ENCODE assay signal across 31 cellular contexts in the genomic region with DNA sequence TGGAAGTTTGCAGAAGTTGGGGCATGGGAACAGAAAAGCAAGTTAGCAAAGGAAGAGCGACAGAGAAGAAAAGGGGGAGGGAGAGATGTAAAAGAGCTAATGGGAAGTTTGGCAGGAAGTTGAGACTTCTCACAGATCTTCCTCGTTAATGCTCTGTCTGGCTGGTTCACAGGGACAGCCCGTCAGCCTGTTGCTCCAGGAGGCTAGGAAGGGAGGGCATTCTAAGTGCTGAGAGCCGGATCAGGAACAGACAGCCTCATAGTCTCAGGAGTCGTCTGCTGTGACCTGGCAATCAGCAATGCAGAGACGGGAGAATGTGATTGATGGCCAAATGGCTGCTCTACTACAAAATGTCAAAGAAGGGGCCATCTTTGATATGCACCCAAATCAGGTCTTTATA.
"Had no signal": no experiment of that assay in that cellular context is flagged by ENCODE, and none has a peak within 500 bp of the region (broad histone marks: within the 10 kb centered on the region; RNA-seq: fewer than 3 reads in every experiment).

No MANE protein-coding gene starts in this region.

- H3K4me3 Mint-ChIP-seq: activated CD4-positive, alpha-beta memory T cell treated with anti-CD3 and anti-CD28 coated beads for 36 hours; activated CD4-positive, alpha-beta T cell treated with anti-CD3 and anti-CD28 coated beads for 36 hours; activated CD4-positive, alpha-beta T cell treated with anti-CD3 and anti-CD28 coated beads, Interleukin-2, amount 10 ng/mL, durations not matched to agents 24 days and 14 days; activated CD8-positive, alpha-beta memory T cell treated with anti-CD3 and anti-CD28 coated beads, Interleukin-2, amount 10 ng/mL, durations not matched to agents 7 days and 5 days; activated CD8-positive, alpha-beta T cell treated with anti-CD3 and anti-CD28 coated beads, Interleukin-2, amount 10 ng/mL, durations not matched to agents 7 days and 5 days; activated naive CD4-positive, alpha-beta T cell treated with anti-CD3 and anti-CD28 coated beads for 36 hours; activated naive CD4-positive, alpha-beta T cell treated with anti-CD3 and anti-CD28 coated beads, Interleukin-2, amount 50 U/mL, for 24 hours; activated naive CD8-positive, alpha-beta T cell treated with anti-CD3 and anti-CD28 coated beads for 36 hours; activated naive CD8-positive, alpha-beta T cell treated with anti-CD3 and anti-CD28 coated beads, Interleukin-2, amount 50 U/mL, for 24 hours; activated T-helper 1 cell treated with anti-CD3 and anti-CD28 coated beads, Interleukin-12 subunit alpha, Interleukin-12 subunit beta, Interleukin-2, Interleukin-4 antibody, amounts not matched to agents 30 ng/mL and 10 ng/mL and 1 ng/mL, durations not matched to agents 14 hours and 24 hours and 36 hours had no signal

- H3K4me1 Mint-ChIP-seq: activated CD4-positive, alpha-beta T cell treated with anti-CD3 and anti-CD28 coated beads for 36 hours; activated naive CD8-positive, alpha-beta T cell treated with anti-CD3 and anti-CD28 coated beads, Interleukin-2, amount 50 U/mL, for 24 hours had no signal

- H3K4me3 ChIP-seq: adrenal gland, body of pancreas, colonic mucosa, esophagus squamous epithelium, gastroesophageal sphincter had no signal

- H3K4me1 ChIP-seq: adrenal gland, colonic mucosa had no signal

- H3K36me3 ChIP-seq: adrenal gland, colonic mucosa, esophagus squamous epithelium, gastroesophageal sphincter had no signal

- H3K9me3 ChIP-seq: adrenal gland, body of pancreas, colonic mucosa, esophagus squamous epithelium, gastroesophageal sphincter had no signal

- H3K27ac ChIP-seq: adrenal gland, body of pancreas, colonic mucosa, epithelial cell of prostate, esophagus squamous epithelium, gastroesophageal sphincter had no signal

- H3K9me3 Mint-ChIP-seq: activated CD4-positive, alpha-beta memory T cell treated with anti-CD3 and anti-CD28 coated beads for 36 hours; activated CD4-positive, alpha-beta T cell treated with anti-CD3 and anti-CD28 coated beads, Interleukin-2, amount 10 ng/mL, durations not matched to agents 24 days and 14 days; activated naive CD4-positive, alpha-beta T cell treated with anti-CD3 and anti-CD28 coated beads for 36 hours; activated naive CD4-positive, alpha-beta T cell treated with anti-CD3 and anti-CD28 coated beads, Interleukin-2, amount 50 U/mL, for 24 hours; activated naive CD8-positive, alpha-beta T cell treated with anti-CD3 and anti-CD28 coated beads for 36 hours; activated naive CD8-positive, alpha-beta T cell treated with anti-CD3 and anti-CD28 coated beads, Interleukin-2, amount 50 U/mL, for 24 hours; activated T-helper 1 cell treated with anti-CD3 and anti-CD28 coated beads, Interleukin-12 subunit alpha, Interleukin-12 subunit beta, Interleukin-2, Interleukin-4 antibody, amounts not matched to agents 30 ng/mL and 10 ng/mL and 1 ng/mL, durations not matched to agents 14 hours and 24 hours and 36 hours; activated T-helper 2 cell treated with anti-CD3 and anti-CD28 coated beads, Interferon-gamma antibody, Interleukin-2, Interleukin-4, amounts not matched to agents 10 μg/mL and 5 μg/mL and 100 μg/mL, durations not matched to agents 14 hours and 24 hours and 36 hours had no signal

- FAIRE-seq: endometrium, endothelial cell of umbilical vein had no signal

- DNase-seq: activated CD4-positive, alpha-beta memory T cell treated with anti-CD3 and anti-CD28 coated beads for 36 hours; activated CD4-positive, alpha-beta T cell treated with anti-CD3 and anti-CD28 coated beads for 36 hours; activated CD4-positive, alpha-beta T cell treated with anti-CD3 and anti-CD28 coated beads, Interleukin-2, amount 10 ng/mL, durations not matched to agents 24 days and 14 days; activated CD4-positive, CD25-positive, alpha-beta regulatory T cell; activated CD4-positive, CD25-positive, alpha-beta regulatory T cell treated with anti-CD3 and anti-CD28 coated beads, Interleukin-2, amount 50 U/mL, for 72 hours; activated CD8-positive, alpha-beta memory T cell treated with anti-CD3 and anti-CD28 coated beads, Interleukin-2, amount 10 ng/mL, durations not matched to agents 7 days and 5 days; activated CD8-positive, alpha-beta memory T cell treated with anti-CD3 and anti-CD28 coated beads, Interleukin-2, amount 50 U/mL, for 4 hours; activated CD8-positive, alpha-beta T cell treated with anti-CD3 and anti-CD28 coated beads, Interleukin-2, amount 10 ng/mL, durations not matched to agents 7 days and 5 days; activated effector memory CD4-positive, alpha-beta T cell treated with anti-CD3 and anti-CD28 coated beads, Interleukin-2, amount 50 U/mL, for 16 hours; activated naive CD4-positive, alpha-beta T cell treated with anti-CD3 and anti-CD28 coated beads for 36 hours; activated naive CD8-positive, alpha-beta T cell treated with anti-CD3 and anti-CD28 coated beads for 36 hours; activated naive CD8-positive, alpha-beta T cell treated with anti-CD3 and anti-CD28 coated beads, Interleukin-2, amount 50 U/mL, for 24 hours; activated T-cell treated with anti-CD3 and anti-CD28 coated beads, Interleukin-2, amount 50 U/mL, for 1 hour; activated T-cell treated with anti-CD3 and anti-CD28 coated beads, Interleukin-2, amount 50 U/mL, for 48 hours; adrenal gland; amygdala; aorta; body of pancreas; caudate nucleus; colonic mucosa; effector CD8-positive, alpha-beta T cell; esophagus squamous epithelium; foreskin melanocyte; T-helper 2 cell had no signal

- H3K36me3 Mint-ChIP-seq: activated CD4-positive, alpha-beta memory T cell treated with anti-CD3 and anti-CD28 coated beads for 36 hours; activated CD8-positive, alpha-beta memory T cell treated with anti-CD3 and anti-CD28 coated beads, Interleukin-2, amount 10 ng/mL, durations not matched to agents 7 days and 5 days; activated naive CD4-positive, alpha-beta T cell treated with anti-CD3 and anti-CD28 coated beads, Interleukin-2, amount 50 U/mL, for 24 hours; activated naive CD8-positive, alpha-beta T cell treated with anti-CD3 and anti-CD28 coated beads for 36 hours had no signal

- ATAC-seq: activated CD4-positive, alpha-beta T cell treated with anti-CD3 and anti-CD28 coated beads for 36 hours; activated CD8-positive, alpha-beta memory T cell treated with anti-CD3 and anti-CD28 coated beads, Interleukin-2, amount 10 ng/mL, durations not matched to agents 7 days and 5 days; activated CD8-positive, alpha-beta T cell treated with anti-CD3 and anti-CD28 coated beads, Interleukin-2, amount 10 ng/mL, durations not matched to agents 7 days and 5 days; activated naive CD8-positive, alpha-beta T cell treated with anti-CD3 and anti-CD28 coated beads, Interleukin-2, amount 50 U/mL, for 24 hours; body of pancreas; gastroesophageal sphincter had no signal

- H3K27ac Mint-ChIP-seq: activated CD4-positive, alpha-beta memory T cell treated with anti-CD3 and anti-CD28 coated beads for 36 hours; activated CD4-positive, alpha-beta T cell treated with anti-CD3 and anti-CD28 coated beads for 36 hours; activated CD4-positive, alpha-beta T cell treated with anti-CD3 and anti-CD28 coated beads, Interleukin-2, amount 10 ng/mL, durations not matched to agents 24 days and 14 days; activated CD8-positive, alpha-beta memory T cell treated with anti-CD3 and anti-CD28 coated beads, Interleukin-2, amount 10 ng/mL, durations not matched to agents 7 days and 5 days; activated CD8-positive, alpha-beta T cell treated with anti-CD3 and anti-CD28 coated beads, Interleukin-2, amount 10 ng/mL, durations not matched to agents 7 days and 5 days; activated naive CD4-positive, alpha-beta T cell treated with anti-CD3 and anti-CD28 coated beads for 36 hours; activated naive CD4-positive, alpha-beta T cell treated with anti-CD3 and anti-CD28 coated beads, Interleukin-2, amount 50 U/mL, for 24 hours; activated naive CD8-positive, alpha-beta T cell treated with anti-CD3 and anti-CD28 coated beads for 36 hours; activated naive CD8-positive, alpha-beta T cell treated with anti-CD3 and anti-CD28 coated beads, Interleukin-2, amount 50 U/mL, for 24 hours; activated T-helper 1 cell treated with anti-CD3 and anti-CD28 coated beads, Interleukin-12 subunit alpha, Interleukin-12 subunit beta, Interleukin-2, Interleukin-4 antibody, amounts not matched to agents 30 ng/mL and 10 ng/mL and 1 ng/mL, durations not matched to agents 14 hours and 24 hours and 36 hours; activated T-helper 2 cell treated with anti-CD3 and anti-CD28 coated beads, Interferon-gamma antibody, Interleukin-2, Interleukin-4, amounts not matched to agents 10 μg/mL and 5 μg/mL and 100 μg/mL, durations not matched to agents 14 hours and 24 hours and 36 hours had no signal

- H3K27me3 ChIP-seq: colonic mucosa had no signal
